In genomic region chr6:24205020-24205492, GRCh38 we compare ENCODE assay signal across 8 cellular contexts.
A peak's percentile ranks its signal among the peaks of the same experiment; 100 is the strongest.
DNase-seq lines count a peak whose midpoint lies in the region; ATAC-seq, FAIRE-seq and TF ChIP-seq lines count a peak whose summit lies in the region.

No MANE protein-coding gene starts in this region.

- no peak overlapping the region for H3K4me3 Mint-ChIP-seq in activated naive CD4-positive, alpha-beta T cell treated with anti-CD3 and anti-CD28 coated beads for 36 hours

- H3K27ac ChIP-seq in K562 (ENCODE audit: extremely low read depth, low read depth, low read length) (no peak overlapping the region), HepG2 (ENCODE audit: extremely low read length, insufficient read depth, low read length) (peak overlapping the region; percentile 53)

- no peaks in the 10 kb centered on the region for H3K9me3 ChIP-seq in K562 (replicated peaks; ENCODE audit: control insufficient read depth, insufficient read depth, low read depth, low read length)
- no peaks in the 10 kb centered on the region for H3K9me3 ChIP-seq in HepG2 (ENCODE audit: low read length)

- H3K36me3 Mint-ChIP-seq in activated naive CD4-positive, alpha-beta T cell treated with anti-CD3 and anti-CD28 coated beads for 36 hours (ENCODE audit: low read depth), result no peaks in the 10 kb centered on the region

- no peaks in the 10 kb centered on the region for H3K36me3 ChIP-seq in K562 (ENCODE audit: control insufficient read depth, insufficient read depth, low read length)
- peaks cover 2 to 8% of the 10 kb centered on the region in 2 experiments; a peak in 3 of 5 replicates for H3K36me3 ChIP-seq in HepG2 (replicated peaks in 1 of 2; ENCODE audit: control insufficient read depth in 1 of 2, insufficient read depth in 2 of 2, low read length in 2 of 2)

- ATAC-seq in HG02798 (IDR thresholded peaks at IDR 0.05; ENCODE audit: poor library complexity, unreplicated experiment) (peak; percentile 62), K562 (peak; percentile 76), HepG2 (peak; percentile 99), GM18502 (IDR thresholded peaks at IDR 0.05; ENCODE audit: poor library complexity, unreplicated experiment) (no peak)

- no peaks in the 10 kb centered on the region for H3K9me3 Mint-ChIP-seq in activated naive CD4-positive, alpha-beta T cell treated with anti-CD3 and anti-CD28 coated beads for 36 hours

- TF ChIP-seq RAD21 in K562 (CRISPR knock-in tag; conservative IDR thresholded peaks at IDR 0.05 in 1 of 2, IDR thresholded peaks at IDR 0.05 in 1 of 2) (peak; percentile 77 to 81), HepG2 (CRISPR knock-in tag; IDR thresholded peaks at IDR 0.05) (peak; percentile 85)

- TF ChIP-seq POLR2A in K562 (conservative IDR thresholded peaks at IDR 0.05) (no peak), HepG2 (IDR thresholded peaks at IDR 0.05; ENCODE audit: insufficient read depth in 1 of 2, low read depth in 2 of 2, low read length in 2 of 2) (no peak)

- 0% methylated on average over 4 of the region's 4 CpGs for WGBS in K562 (ENCODE audit: insufficient coverage, low coverage, missing lambda C conversion rate)
- under 1% methylated on average over 4 of the region's 4 CpGs for WGBS in HepG2 (ENCODE audit: low lambda C conversion rate)

- TF ChIP-seq CTCF in K562 (IDR thresholded peaks at IDR 0.05 in 2 of 3, conservative IDR thresholded peaks at IDR 0.05 in 1 of 3; ENCODE audit: insufficient read depth in 2 of 3, low read depth in 1 of 3, low read length in 3 of 3) (peak; percentile 20 to 70 (median 66); a peak in 5 of 6 replicates), HepG2 (CRISPR knock-in tag; IDR thresholded peaks at IDR 0.05) (peak; percentile 80)

- FAIRE-seq in K562 (lab: Jason Lieb, UNC), result peak; percentile 77
- peak; percentile 21 for FAIRE-seq in HepG2 (lab: Jason Lieb, UNC)

- CTCF ChIA-PET in activated naive CD4-positive, alpha-beta T cell treated with anti-CD3 and anti-CD28 coated beads for 36 hours (lab: Charles Lee), result interaction anchor here (0.6 to 1.0 kb wide), 2 partner anchors 8 to 69 kb away, joined by 3 to 4 read pairs; no protein-coding TSS in a partner anchor
- CTCF ChIA-PET in K562 (lab: Yijun Ruan, JAX; ENCODE audit: low intra/inter-chr PET ratio), result no interaction called here
- CTCF ChIA-PET in HepG2 (lab: Yijun Ruan, JAX; ENCODE audit: low intra/inter-chr PET ratio, low total read pairs), result interaction anchor here (2.5 kb wide), 1 partner anchor 140 kb away, joined by 42 read pairs; no protein-coding TSS in a partner anchor

- H3K4me2 ChIP-seq in K562 (ENCODE audit: insufficient read depth, low read length) (no peak overlapping the region), HepG2 (ENCODE audit: low read depth, low read length) (peak overlapping the region; percentile 66)

- H3K4me3 ChIP-seq in K562, result no peak overlapping the region
- peak overlapping the region in 1 of 3 experiments; percentile 18; a peak in 1 of 6 replicates for H3K4me3 ChIP-seq in HepG2 (replicated peaks in 1 of 3; ENCODE audit: insufficient read depth in 1 of 3, low read depth in 2 of 3, low read length in 3 of 3)

- BruUV-seq in K562 (replicated peaks; lab: Mats Ljungman, UMichigan) (no TSS peak), HepG2 (replicated peaks; lab: Mats Ljungman, UMichigan) (no TSS peak)

- H2AFZ ChIP-seq in K562 (ENCODE audit: low read depth, low read length) (no peak overlapping the region), HepG2 (ENCODE audit: low read length) (no peak overlapping the region)

- H3K79me2 ChIP-seq in K562 (ENCODE audit: control insufficient read depth, insufficient read depth, low read length) (no peaks in the 10 kb centered on the region), HepG2 (ENCODE audit: insufficient read depth, low read length) (no peaks in the 10 kb centered on the region)

- in situ Hi-C loops in K562 (cut with MboI) (no loop called here), HepG2 (cut with HindIII; ENCODE audit: extremely low pct_ligation_motif_present, low pct_unique_long_range_greater_than_20kb) (no loop called here)

- peaks cover 2% of the 10 kb centered on the region for H3K27me3 Mint-ChIP-seq in activated naive CD4-positive, alpha-beta T cell treated with anti-CD3 and anti-CD28 coated beads for 36 hours (ENCODE audit: low read depth)

- TF ChIP-seq EP300 in K562 (IDR thresholded peaks at IDR 0.05; ENCODE audit: low read length) (no peak), HepG2 (IDR thresholded peaks at IDR 0.05; ENCODE audit: low read depth in 2 of 2, low read length in 2 of 2) (0 out of 4 replicates have a peak, but pooled peaks of 1 of the 2 experiments have one; percentile 3), HepG2 (CRISPR knock-in tag; IDR thresholded peaks at IDR 0.05; ENCODE audit: borderline replicate concordance) (no peak)

- H3K27ac Mint-ChIP-seq in activated naive CD4-positive, alpha-beta T cell treated with anti-CD3 and anti-CD28 coated beads for 36 hours, result no peak overlapping the region

- intact Hi-C loops in activated naive CD4-positive, alpha-beta T cell treated with anti-CD3 and anti-CD28 coated beads for 36 hours (cut with micrococcal nuclease), result loop anchor here (5.0 kb wide), 1 partner anchor 143 kb away; no protein-coding TSS in a partner anchor
- intact Hi-C loops in K562 (cut with micrococcal nuclease) (no loop called here), HepG2 (cut with micrococcal nuclease; ENCODE audit: unreplicated experiment) (loop anchor here (1.0 to 5.0 kb wide), 6 partner anchors 10 to 658 kb away; partner anchors contain the start of gene NRSN1)

- H3K27me3 ChIP-seq in K562 (ENCODE audit: control insufficient read depth in 2 of 2, insufficient read depth in 2 of 2, low read length in 2 of 2), result no peaks in the 10 kb centered on the region
- H3K27me3 ChIP-seq in HepG2 (ENCODE audit: control insufficient read depth in 1 of 2, insufficient read depth in 2 of 2, low read length in 2 of 2), result no peaks in the 10 kb centered on the region

- no peaks in the 10 kb centered on the region for H3K9me1 ChIP-seq in K562 (ENCODE audit: control insufficient read depth, insufficient read depth, low read length)

- H4K20me1 ChIP-seq in K562 (replicated peaks; ENCODE audit: control insufficient read depth, insufficient read depth, low read length) (no peaks in the 10 kb centered on the region), HepG2 (ENCODE audit: insufficient read depth, low read length) (no peaks in the 10 kb centered on the region)

- peak; percentile 41 for DNase-seq in activated naive CD4-positive, alpha-beta T cell treated with anti-CD3 and anti-CD28 coated beads for 36 hours
- DNase-seq in activated naive CD4-positive, alpha-beta T cell treated with anti-CD3 and anti-CD28 coated beads, Interleukin-2, amount 50 U/mL, for 16 hours, result no peak
- peak; percentile 23 for DNase-seq in NCI-H446 treated with DMSO at 0.1 percent for 48 hours (lab: John Stamatoyannopoulos, UW)
- DNase-seq in K562 (ENCODE audit: extremely low read depth in 1 of 4, low spot score in 3 of 4), result peak; percentile 13 to 50 (median 20)
- DNase-seq in HepG2 (ENCODE audit: low spot score), result peak; percentile 59
- DNase-seq in islet precursor cell, result no peak

- H3K4me1 ChIP-seq in K562 (replicated peaks in 1 of 2; ENCODE audit: control insufficient read depth in 2 of 2, insufficient read depth in 2 of 2, low read length in 2 of 2), result no peaks in the 10 kb centered on the region
- peaks cover 40% of the 10 kb centered on the region for H3K4me1 ChIP-seq in HepG2 (ENCODE audit: insufficient read depth, low read length)

- H3K9ac ChIP-seq in K562 (ENCODE audit: insufficient read depth in 1 of 2, low read depth in 2 of 2, low read length in 2 of 2) (no peak overlapping the region), HepG2 (ENCODE audit: insufficient read depth, low read depth, low read length) (no peak overlapping the region; the same call in 1 of the 2 replicates)

- H3K4me1 Mint-ChIP-seq in activated naive CD4-positive, alpha-beta T cell treated with anti-CD3 and anti-CD28 coated beads for 36 hours (ENCODE audit: low read depth), result no peaks in the 10 kb centered on the region

- POLR2A ChIA-PET in K562 (lab: Yijun Ruan, JAX), result no interaction called here
- POLR2A ChIA-PET in HepG2 (lab: Yijun Ruan, JAX), result interaction anchor here (0.7 to 1.0 kb wide), 3 partner anchors 9 to 59 kb away, joined by 3 to 4 read pairs (median 3); no protein-coding TSS in a partner anchor

TF ChIP-seq in HepG2, 621 proteins besides CTCF, POLR2A, EP300 and RAD21 (continues in another document):
- TF ChIP-seq PAWR (CRISPR knock-in tag; IDR thresholded peaks at IDR 0.05; ENCODE audit: borderline replicate concordance), result no peak
- 0 out of 2 replicates have a peak, but pooled peaks have one; percentile 19 for TF ChIP-seq ZNF510 (CRISPR knock-in tag; IDR thresholded peaks at IDR 0.05; ENCODE audit: low read depth)
- TF ChIP-seq ZNF143 (CRISPR knock-in tag; IDR thresholded peaks at IDR 0.05), result no peak
- peak; percentile 11; the same call in 1 of the 2 replicates for TF ChIP-seq KDM6A (CRISPR knock-in tag; IDR thresholded peaks at IDR 0.05; ENCODE audit: low read depth)
- peak; percentile 83 for TF ChIP-seq STAG1 (CRISPR knock-in tag; IDR thresholded peaks at IDR 0.05)
- peak; percentile 79 for TF ChIP-seq KDM5A (IDR thresholded peaks at IDR 0.05; ENCODE audit: borderline replicate concordance, low read length)
- TF ChIP-seq ZNF644 (CRISPR knock-in tag; IDR thresholded peaks at IDR 0.05; ENCODE audit: low read depth), result no peak
- peak; percentile 93 for TF ChIP-seq ZNF775 (CRISPR knock-in tag; IDR thresholded peaks at IDR 0.05; ENCODE audit: borderline replicate concordance)
- TF ChIP-seq AKAP8 (CRISPR knock-in tag; IDR thresholded peaks at IDR 0.05), result no peak
- peak; percentile 49; the same call in 1 of the 2 replicates for TF ChIP-seq ZGPAT (CRISPR knock-in tag; IDR thresholded peaks at IDR 0.05)
- no peak for TF ChIP-seq NFYC (CRISPR knock-in tag; IDR thresholded peaks at IDR 0.05)
- 0 out of 2 replicates have a peak, but pooled peaks have one; percentile 48 for TF ChIP-seq NR2F2 (IDR thresholded peaks at IDR 0.05; ENCODE audit: borderline replicate concordance, low read depth)
- peak; percentile 44; the same call in 1 of the 2 replicates for TF ChIP-seq REPIN1 (CRISPR knock-in tag; IDR thresholded peaks at IDR 0.05; ENCODE audit: borderline replicate concordance, low read depth)
- TF ChIP-seq CREB1 (IDR thresholded peaks at IDR 0.05), result no peak
- TF ChIP-seq CREB1 (CRISPR knock-in tag; IDR thresholded peaks at IDR 0.05), result 0 out of 2 replicates have a peak, but pooled peaks have one; percentile 22

Comparison
In these comparisons a context has a peak if more than half of its experiments do, and no peak if none do; other contexts are left out.
1. DNase-seq: peak in activated naive CD4-positive, alpha-beta T cell treated with anti-CD3 and anti-CD28 coated beads for 36 hours (single experiment), NCI-H446 treated with DMSO at 0.1 percent for 48 hours (single experiment), K562 (4 of 4) and HepG2 (single experiment); none in activated naive CD4-positive, alpha-beta T cell treated with anti-CD3 and anti-CD28 coated beads, Interleukin-2, amount 50 U/mL, for 16 hours (single experiment) and islet precursor cell (single experiment).